In the genomic region with DNA sequence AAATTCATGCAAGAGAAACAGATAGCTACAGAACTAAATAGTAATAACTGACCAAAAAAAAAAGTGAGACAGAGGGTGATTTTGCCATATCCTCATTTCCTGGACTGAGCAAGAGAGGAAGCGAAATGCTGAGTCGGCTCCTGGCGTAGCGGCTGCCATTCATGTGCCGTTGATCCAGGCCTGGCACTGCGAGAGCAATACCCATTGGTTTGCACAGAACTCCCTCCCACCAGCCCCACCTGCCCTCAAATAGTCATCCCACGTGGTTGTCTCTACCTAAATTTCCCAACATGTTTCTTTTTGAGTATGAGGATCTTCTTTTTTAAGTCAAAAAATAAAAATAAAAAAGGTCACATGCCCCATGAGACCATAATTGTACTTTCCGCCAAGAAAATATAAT, we compare ENCODE assay signal across 12 cellular contexts. TPM values are rescaled to one million over a fixed set of nuclear protein-coding genes. Genes with fewer than 3 reads are reported as not detected.
DNase-seq lines count a peak whose midpoint lies in the region; ATAC-seq and TF ChIP-seq lines count a peak whose summit lies in the region.
"Had no signal": no experiment of that assay in that cellular context is flagged by ENCODE, and none has a peak within 500 bp of the region (broad histone marks: within the 10 kb centered on the region; RNA-seq: fewer than 3 reads in every experiment).

No MANE protein-coding gene starts in this region.

- H3K9ac ChIP-seq in SK-N-MC (ENCODE audit: insufficient read length), result no peak overlapping the region
- H3K9ac ChIP-seq: neural progenitor cell had no signal

- 58 to 66% methylated on average over 8 of the region's 8 CpGs for WGBS in heart right ventricle, 2 donors
- WGBS in hepatocyte (ENCODE audit: low lambda C conversion rate, missing lambda C conversion rate), result 89% methylated on average over 8 of the region's 8 CpGs

- H3K27ac ChIP-seq in SK-N-MC, result peak overlapping the region; percentile 91
- peak overlapping the region in 1 of 10 donors; percentile 64 for H3K27ac ChIP-seq in heart right ventricle
- no peak overlapping the region for H3K27ac ChIP-seq in hepatocyte
- H3K27ac ChIP-seq: neural progenitor cell had no signal

- intact Hi-C loops in heart right ventricle (cut with DNase I), result no loop called here

- H3K27me3 ChIP-seq in heart right ventricle (no peaks in the 10 kb centered on the region), hepatocyte (no peaks in the 10 kb centered on the region)
- H3K27me3 ChIP-seq: neural progenitor cell had no signal

- H3K4me1 ChIP-seq in heart right ventricle (peaks cover 0 to 48% (median 0%) of the 10 kb centered on the region in 9 donors), hepatocyte (ENCODE audit: insufficient read depth) (no peaks in the 10 kb centered on the region)

- H2AFZ ChIP-seq in hepatocyte, result no peak overlapping the region
- H2AFZ ChIP-seq: neural progenitor cell had no signal

- peak in 6 of 8 donors; percentile 36 to 74 (median 52) for ATAC-seq in heart right ventricle
- no peak for ATAC-seq in GM18873 (IDR thresholded peaks at IDR 0.05; ENCODE audit: low FRiP score, unreplicated experiment)
- ATAC-seq: activated T-cell treated with anti-CD3 and anti-CD28 coated beads, Interleukin-2, amount 50 U/mL, for 4 hours; HCT116 had no signal

- no peaks in the 10 kb centered on the region for H4K20me1 ChIP-seq in hepatocyte (ENCODE audit: insufficient read depth, poor library complexity, severe bottlenecking)

- peak; percentile 40 for DNase-seq in stimulated activated CD4-positive, alpha-beta T cell treated with anti-CD3 and anti-CD28 coated beads, Interleukin-15, amount 100 ng/mL, for 24 hours
- DNase-seq in stimulated activated CD4-positive, alpha-beta T cell treated with anti-CD3 and anti-CD28 coated beads, Interleukin-4, amount 100 ng/mL, for 24 hours, result no peak
- DNase-seq in SK-N-MC (ENCODE audit: low read depth, low spot score), result no peak
- peak in 1 of 2 donors; percentile 53 for DNase-seq in heart right ventricle
- DNase-seq in NCI-H1694 treated with DMSO at 0.1 percent for 48 hours (lab: John Stamatoyannopoulos, UW), result no peak
- DNase-seq in DMS53 (lab: John Stamatoyannopoulos, UW), result no peak
- no peak for DNase-seq in hepatocyte (ENCODE audit: low spot score)
- DNase-seq: activated T-cell treated with anti-CD3 and anti-CD28 coated beads, Interleukin-2, amount 50 U/mL, for 4 hours had no signal

- H3K9me3 ChIP-seq in SK-N-MC (ENCODE audit: low read depth, low read length) (no peaks in the 10 kb centered on the region), heart right ventricle (no peaks in the 10 kb centered on the region), hepatocyte (ENCODE audit: low read depth) (no peaks in the 10 kb centered on the region)

- TF ChIP-seq CTCF in heart right ventricle (IDR thresholded peaks at IDR 0.05) (no peak), hepatocyte (IDR thresholded peaks at IDR 0.05; ENCODE audit: poor library complexity) (no peak)

- H3K9me2 ChIP-seq in hepatocyte (replicated peaks; ENCODE audit: insufficient read depth), result no peaks in the 10 kb centered on the region

- no peaks in the 10 kb centered on the region for H3K79me2 ChIP-seq in hepatocyte

- no peak overlapping the region for H3K4me2 ChIP-seq in hepatocyte
- H3K4me2 ChIP-seq: neural progenitor cell had no signal

- peak overlapping the region; percentile 72 for H3K4me3 ChIP-seq in SK-N-MC
- H3K4me3 ChIP-seq in heart right ventricle, result no peak overlapping the region
- no peak overlapping the region for H3K4me3 ChIP-seq in hepatocyte
- H3K4me3 ChIP-seq: neural progenitor cell had no signal

- H3K36me3 ChIP-seq in SK-N-MC (ENCODE audit: insufficient read depth, low read length) (no peaks in the 10 kb centered on the region), heart right ventricle (no peaks in the 10 kb centered on the region), hepatocyte (replicated peaks; ENCODE audit: insufficient read depth, low read depth) (no peaks in the 10 kb centered on the region)
- H3K36me3 ChIP-seq: neural progenitor cell had no signal

RNA-seq across cellular contexts. Expression of a gene that starts 9.4 kb away (rescaled TPM):
- 1 to 10 TPM in 5 of 10 donors, under 1 TPM in 5; 0.34 to 2.5 (median 1.2) TPM for total RNA-seq in heart right ventricle
- polyA plus RNA-seq in heart right ventricle, result 1 to 10 TPM; 1.6 to 2.4 TPM
- total RNA-seq in hepatocyte, result 16.6 and 19.9 TPM in 2 replicates
- polyA plus RNA-seq in hepatocyte, result 35.3 and 46.7 TPM in 2 replicates
- total RNA-seq: HT-29 had no signal

RNA-seq across cellular contexts. Expression of a gene that starts 25.2 kb away (rescaled TPM):
- 1 to 10 TPM; 4.8 to 8.4 (median 7.0) TPM for total RNA-seq in heart right ventricle
- polyA plus RNA-seq in heart right ventricle, result 1 to 10 TPM; 1.5 to 4.4 TPM
- total RNA-seq in hepatocyte, result 8.6 and 13.5 TPM in 2 replicates
- 10.7 and 11.7 TPM in 2 replicates for polyA plus RNA-seq in hepatocyte
